ENCODE assay signal across 29 cellular contexts in genomic region chr14:37810094-37810801, GRCh38.
"Had no signal": no experiment of that assay in that cellular context is flagged by ENCODE, and none has a peak within 500 bp of the region (broad histone marks: within the 10 kb centered on the region; RNA-seq: fewer than 3 reads in every experiment).

No MANE protein-coding gene starts in this region.

- H3K4me1 Mint-ChIP-seq: activated naive CD8-positive, alpha-beta T cell treated with anti-CD3 and anti-CD28 coated beads, Interleukin-2, amount 50 U/mL, for 24 hours; activated T-helper 17 cell treated with anti-CD3 and anti-CD28 coated beads, Interleukin-2, amount 50 U/mL, for 72 hours; immature natural killer cell; natural killer cell; stimulated activated effector memory CD8-positive, alpha-beta T cell treated with anti-CD3 and anti-CD28 coated beads, Interleukin-12 subunit alpha, Interleukin-12 subunit beta, amount 100 ng/mL, for 72 hours; T-helper 17 cell had no signal

- H3K4me1 ChIP-seq: breast epithelium, lower lobe of right lung, sigmoid colon, uterus had no signal

- DNase-seq: activated CD4-positive, alpha-beta T cell treated with anti-CD3 and anti-CD28 coated beads for 1 hour; activated CD4-positive, alpha-beta T cell treated with anti-CD3 and anti-CD28 coated beads, Interleukin-2, amount 50 U/mL, for 1 hour; activated CD8-positive, alpha-beta T cell treated with anti-CD3 and anti-CD28 coated beads for 36 hours; activated gamma-delta T cell treated with Interleukin-2 at 50 U/mL for 16 hours; activated naive CD4-positive, alpha-beta T cell treated with anti-CD3 and anti-CD28 coated beads, Interleukin-2, amount 50 U/mL, for 16 hours; activated naive CD8-positive, alpha-beta T cell treated with anti-CD3 and anti-CD28 coated beads, Interleukin-2, amount 50 U/mL, for 24 hours; activated T-cell treated with anti-CD3 and anti-CD28 coated beads, Interleukin-2, amount 50 U/mL, for 4 hours; central memory CD4-positive, alpha-beta T cell; foreskin fibroblast; head of caudate nucleus; hippocampal formation; immature natural killer cell; lower lobe of right lung; mesenchymal stem cell; natural killer cell; posterior cingulate gyrus; sigmoid colon; small intestine; stimulated activated CD4-positive, alpha-beta T cell treated with anti-CD3 and anti-CD28 coated beads, Interleukin-4, amount 100 ng/mL, for 24 hours; T-helper 17 cell; T1000; trophoblast cell; uterus had no signal

- H3K9me3 ChIP-seq: breast epithelium, lower lobe of right lung, sigmoid colon, thoracic aorta, uterus had no signal

- H3K4me3 Mint-ChIP-seq: activated CD8-positive, alpha-beta T cell treated with anti-CD3 and anti-CD28 coated beads for 36 hours; activated naive CD8-positive, alpha-beta T cell treated with anti-CD3 and anti-CD28 coated beads, Interleukin-2, amount 50 U/mL, for 24 hours; activated T-cell treated with anti-CD3 and anti-CD28 coated beads, Interleukin-2, amount 50 U/mL, for 4 hours; activated T-helper 17 cell treated with anti-CD3 and anti-CD28 coated beads, Interleukin-2, amount 50 U/mL, for 72 hours; immature natural killer cell; natural killer cell; stimulated activated effector memory CD8-positive, alpha-beta T cell treated with anti-CD3 and anti-CD28 coated beads, Interleukin-12 subunit alpha, Interleukin-12 subunit beta, amount 100 ng/mL, for 72 hours; stimulated activated naive CD8-positive, alpha-beta T cell treated with anti-CD3 and anti-CD28 coated beads, Interleukin-15, Interleukin-2, amounts not matched to agents 100 ng/mL and 50 ng/mL, for 24 hours; T-helper 17 cell had no signal

- H3K36me3 ChIP-seq: lower lobe of right lung, sigmoid colon, thoracic aorta, uterus had no signal

- H3K4me3 ChIP-seq: breast epithelium, lower lobe of right lung, sigmoid colon, thoracic aorta, uterus had no signal

- H3K27me3 Mint-ChIP-seq: activated CD8-positive, alpha-beta T cell treated with anti-CD3 and anti-CD28 coated beads for 36 hours; activated naive CD8-positive, alpha-beta T cell treated with anti-CD3 and anti-CD28 coated beads, Interleukin-2, amount 50 U/mL, for 24 hours; activated T-helper 17 cell treated with anti-CD3 and anti-CD28 coated beads, Interleukin-2, amount 50 U/mL, for 72 hours had no signal

- H3K27ac ChIP-seq: breast epithelium, lower lobe of right lung, sigmoid colon, thoracic aorta, uterus had no signal

- H3K36me3 Mint-ChIP-seq: immature natural killer cell; natural killer cell; stimulated activated effector memory CD8-positive, alpha-beta T cell treated with anti-CD3 and anti-CD28 coated beads, Interleukin-12 subunit alpha, Interleukin-12 subunit beta, amount 100 ng/mL, for 72 hours had no signal

- ATAC-seq: activated CD8-positive, alpha-beta T cell treated with anti-CD3 and anti-CD28 coated beads for 36 hours; activated naive CD8-positive, alpha-beta T cell treated with anti-CD3 and anti-CD28 coated beads, Interleukin-2, amount 50 U/mL, for 24 hours; activated T-cell treated with anti-CD3 and anti-CD28 coated beads, Interleukin-2, amount 50 U/mL, for 4 hours; activated T-helper 17 cell treated with anti-CD3 and anti-CD28 coated beads, Interleukin-2, amount 50 U/mL, for 72 hours; esophagus mucosa; lower lobe of right lung; natural killer cell; stimulated activated effector memory CD8-positive, alpha-beta T cell treated with anti-CD3 and anti-CD28 coated beads, Interleukin-12 subunit alpha, Interleukin-12 subunit beta, amount 100 ng/mL, for 72 hours; T-helper 17 cell had no signal

- H3K9me3 Mint-ChIP-seq: activated CD8-positive, alpha-beta T cell treated with anti-CD3 and anti-CD28 coated beads for 36 hours; activated naive CD8-positive, alpha-beta T cell treated with anti-CD3 and anti-CD28 coated beads, Interleukin-2, amount 50 U/mL, for 24 hours; activated T-cell treated with anti-CD3 and anti-CD28 coated beads, Interleukin-2, amount 50 U/mL, for 4 hours; stimulated activated naive CD8-positive, alpha-beta T cell treated with anti-CD3 and anti-CD28 coated beads, Interleukin-15, Interleukin-2, amounts not matched to agents 100 ng/mL and 50 ng/mL, for 24 hours had no signal

- H3K27me3 ChIP-seq: breast epithelium, sigmoid colon, uterus had no signal

- H3K27ac Mint-ChIP-seq: activated CD8-positive, alpha-beta T cell treated with anti-CD3 and anti-CD28 coated beads for 36 hours; activated naive CD8-positive, alpha-beta T cell treated with anti-CD3 and anti-CD28 coated beads, Interleukin-2, amount 50 U/mL, for 24 hours; activated T-helper 17 cell treated with anti-CD3 and anti-CD28 coated beads, Interleukin-2, amount 50 U/mL, for 72 hours; immature natural killer cell; natural killer cell; stimulated activated effector memory CD8-positive, alpha-beta T cell treated with anti-CD3 and anti-CD28 coated beads, Interleukin-12 subunit alpha, Interleukin-12 subunit beta, amount 100 ng/mL, for 72 hours; stimulated activated naive CD8-positive, alpha-beta T cell treated with anti-CD3 and anti-CD28 coated beads, Interleukin-15, Interleukin-2, amounts not matched to agents 100 ng/mL and 50 ng/mL, for 24 hours; T-helper 17 cell had no signal
